Comparison of ENCODE assay signal across 16 cellular contexts in genomic region chr1:184093071-184093470, GRCh38. TPM values are rescaled to one million over a fixed set of nuclear protein-coding genes. Genes with fewer than 3 reads are reported as not detected.
DNase-seq lines count a peak whose midpoint lies in the region; ATAC-seq and TF ChIP-seq lines count a peak whose summit lies in the region.
"Had no signal": no experiment of that assay in that cellular context is flagged by ENCODE, and none has a peak within 500 bp of the region (broad histone marks: within the 10 kb centered on the region; RNA-seq: fewer than 3 reads in every experiment).

No MANE protein-coding gene starts in this region.

- H3K27me3 ChIP-seq in right atrium auricular region = no peaks in the 10 kb centered on the region
- no peaks in the 10 kb centered on the region for H3K27me3 ChIP-seq in psoas muscle (ENCODE audit: insufficient read depth in 3 of 3, low read length in 2 of 3)
- H3K27me3 ChIP-seq in WERI-Rb-1 (ENCODE audit: insufficient read depth, low read depth, severe bottlenecking) = no peaks in the 10 kb centered on the region
- H3K27me3 ChIP-seq: BLaER1 treated with 17β-estradiol and CSF1 and Interleukin-3, amounts not matched to agents 10 nM and 100 nM had no signal

- H3K4me1 ChIP-seq in right atrium auricular region = no peaks in the 10 kb centered on the region
- no peaks in the 10 kb centered on the region for H3K4me1 ChIP-seq in psoas muscle
- H3K4me1 ChIP-seq: A549, Caco-2 had no signal

- ATAC-seq in left ventricle myocardium superior (peak; percentile 69), psoas muscle (peak in 3 of 4 donors; percentile 44 to 58 (median 46))
- ATAC-seq: A549; CD8-positive, alpha-beta T cell had no signal

- TF ChIP-seq CTCF in right atrium auricular region (IDR thresholded peaks at IDR 0.05) (no peak), psoas muscle (IDR thresholded peaks at IDR 0.05) (no peak), WERI-Rb-1 (IDR thresholded peaks at IDR 0.05; ENCODE audit: low read depth, low read length) (no peak)

- H3K36me3 ChIP-seq in right atrium auricular region (no peaks in the 10 kb centered on the region), psoas muscle (ENCODE audit: insufficient read depth in 1 of 2, low read depth in 1 of 2) (no peaks in the 10 kb centered on the region), WERI-Rb-1 (no peaks in the 10 kb centered on the region)

- intact Hi-C loops in left ventricle myocardium superior (cut with micrococcal nuclease) (no loop called here), psoas muscle (cut with DNase I) (no loop called here)

- DNase-seq in left ventricle myocardium superior = no peak
- no peak for DNase-seq in right atrium auricular region (ENCODE audit: low spot score)
- no peak for DNase-seq in psoas muscle
- no peak for DNase-seq in dermis blood vessel endothelial cell
- DNase-seq in WERI-Rb-1 = no peak
- DNase-seq: AML-193; Caco-2; Calu3; CD4-positive, alpha-beta T cell; CD8-positive, alpha-beta T cell; DMS79 treated with DMSO at 0.1 percent for 48 hours; GF-D8 had no signal

- H3K27ac ChIP-seq in right atrium auricular region (no peak overlapping the region), psoas muscle (no peak overlapping the region), WERI-Rb-1 (no peak overlapping the region)
- H3K27ac ChIP-seq: 22Rv1; A549; BLaER1 treated with 17β-estradiol and CSF1 and Interleukin-3, amounts not matched to agents 10 nM and 100 nM; C4-2B had no signal

- H3K9me3 ChIP-seq in right atrium auricular region = no peaks in the 10 kb centered on the region
- H3K9me3 ChIP-seq in psoas muscle = no peaks in the 10 kb centered on the region
- no peaks in the 10 kb centered on the region for H3K9me3 ChIP-seq in WERI-Rb-1 (ENCODE audit: severe bottlenecking)
- H3K9me3 ChIP-seq: A549, Caco-2 had no signal

- WGBS in psoas muscle, 3 donors = 62 to 89% (median 72%) methylated on average over 2 of the region's 2 CpGs

- H3K4me3 ChIP-seq in right atrium auricular region (no peak overlapping the region), psoas muscle (no peak overlapping the region), WERI-Rb-1 (ENCODE audit: low read depth, low read length) (no peak overlapping the region)
- H3K4me3 ChIP-seq: A549; BLaER1 treated with 17β-estradiol and CSF1 and Interleukin-3, amounts not matched to agents 10 nM and 100 nM had no signal

RNA-seq across cellular contexts. Expression of gene TSEN15, which starts 41.5 kb away (rescaled TPM):
- total RNA-seq in left ventricle myocardium superior (27.2 TPM), right atrium auricular region (10 to 100 TPM; 18.2 to 42.8 TPM), psoas muscle (10 to 100 TPM; 21.0 to 32.1 (median 25.0) TPM), dermis blood vessel endothelial cell (24.5 and 30.1 TPM in 2 replicates)
- polyA plus RNA-seq in psoas muscle = 10 to 100 TPM; 15.9 to 38.7 (median 19.3) TPM

RNA-seq across cellular contexts. Expression of gene COLGALT2, which starts 55.5 kb away (rescaled TPM):
- 5.4 TPM for total RNA-seq in left ventricle myocardium superior
- total RNA-seq in right atrium auricular region = 1 to 10 TPM; 4.2 to 4.9 TPM
- total RNA-seq in psoas muscle = 10 to 100 TPM in 1 of 4 donors, 1 to 10 TPM in 3; 2.1 to 15.5 (median 6.4) TPM
- polyA plus RNA-seq in psoas muscle = 1 to 10 TPM in 2 of 3 donors, under 1 TPM in 1; 0.83 to 1.9 (median 1.4) TPM
- 0.14 TPM in 1 of 2 replicates, not detected in the other for total RNA-seq in dermis blood vessel endothelial cell
